Comparison of ENCODE assay signal across 8 cellular contexts in the genomic region with DNA sequence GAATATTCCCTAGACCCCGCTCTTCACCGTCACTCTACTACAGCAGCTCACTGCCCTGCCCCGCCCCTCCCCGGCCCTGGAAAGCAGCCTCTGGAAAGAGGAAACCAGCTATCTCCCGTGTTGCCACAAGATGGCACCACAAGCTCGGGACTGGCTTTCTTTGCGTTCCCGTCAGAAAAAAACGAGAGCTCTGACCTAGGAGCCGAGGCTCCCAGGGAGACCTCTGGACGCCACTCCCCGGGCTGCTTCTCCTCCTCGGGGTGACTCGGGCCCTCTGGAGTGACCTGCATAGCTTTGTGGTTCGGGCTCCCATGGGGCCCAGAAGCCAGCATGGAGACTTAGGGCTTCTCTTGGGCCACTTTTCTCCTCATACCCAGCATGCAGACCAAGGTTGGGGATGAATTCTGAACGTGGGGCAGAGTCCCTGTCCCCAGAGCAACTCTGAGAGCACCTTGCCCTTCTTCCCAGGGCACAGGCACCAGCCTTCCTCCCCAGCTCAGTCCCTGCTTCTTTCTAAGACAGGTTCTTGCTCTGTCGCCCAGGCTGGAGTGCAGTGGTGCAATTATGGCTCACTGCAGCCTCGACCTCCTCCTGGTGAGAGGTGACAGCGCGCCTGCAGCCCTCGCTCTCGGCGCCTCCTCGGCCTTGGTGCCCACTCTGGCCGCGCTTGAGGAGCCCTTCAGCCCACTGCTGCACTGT. TPM values are rescaled to one million over a fixed set of nuclear protein-coding genes. Genes with fewer than 3 reads are reported as not detected.
DNase-seq lines count a peak whose midpoint lies in the region; ATAC-seq, FAIRE-seq and TF ChIP-seq lines count a peak whose summit lies in the region.

No MANE protein-coding gene starts in this region.

- H2AFZ ChIP-seq in HepG2 (ENCODE audit: low read length), result peak overlapping the region; percentile 96

- CTCF ChIA-PET in HEK293 (lab: Yijun Ruan, JAX) (interaction anchor here (0.5 to 13.4 kb wide), 49 partner anchors 9 to 797 kb away, joined by 3 to 276 read pairs (median 3); a partner anchor contains a TSS), HepG2 (lab: Yijun Ruan, JAX; ENCODE audit: low intra/inter-chr PET ratio, low total read pairs) (interaction anchor here (0.7 to 2.1 kb wide), 2 partner anchors 64 to 67 kb away, joined by 3 to 19 read pairs; no protein-coding TSS in a partner anchor)

- H3K79me2 ChIP-seq in HepG2 (ENCODE audit: insufficient read depth, low read length), result no peaks in the 10 kb centered on the region

- no peaks in the 10 kb centered on the region for H3K9me3 ChIP-seq in BE2C
- H3K9me3 ChIP-seq in HEK293 (ENCODE audit: control insufficient read depth, insufficient read depth, low read depth, low read length), result no peaks in the 10 kb centered on the region
- no peaks in the 10 kb centered on the region for H3K9me3 ChIP-seq in HepG2 (ENCODE audit: low read length)

- no peak for TF ChIP-seq POLR2A in HepG2 (IDR thresholded peaks at IDR 0.05; ENCODE audit: insufficient read depth in 1 of 2, low read depth in 2 of 2, low read length in 2 of 2)

- TF ChIP-seq EP300 in HepG2 (IDR thresholded peaks at IDR 0.05; ENCODE audit: low read depth in 2 of 2, low read length in 2 of 2) (no peak), HepG2 (CRISPR knock-in tag; IDR thresholded peaks at IDR 0.05; ENCODE audit: borderline replicate concordance) (no peak)

- no peaks in the 10 kb centered on the region for H3K36me3 ChIP-seq in BE2C
- no peaks in the 10 kb centered on the region for H3K36me3 ChIP-seq in HEK293 (ENCODE audit: control insufficient read depth in 2 of 2, insufficient read depth in 1 of 2, low read length in 2 of 2)
- H3K36me3 ChIP-seq in HepG2 (replicated peaks in 1 of 2; ENCODE audit: control insufficient read depth in 1 of 2, insufficient read depth in 2 of 2, low read length in 2 of 2), result no peaks in the 10 kb centered on the region

- in situ Hi-C loops in HepG2 (cut with HindIII; ENCODE audit: extremely low pct_ligation_motif_present, low pct_unique_long_range_greater_than_20kb), result no loop called here

- H3K27me3 ChIP-seq in BE2C (no peaks in the 10 kb centered on the region), HepG2 (ENCODE audit: control insufficient read depth in 1 of 2, insufficient read depth in 2 of 2, low read length in 2 of 2) (no peaks in the 10 kb centered on the region)

- FAIRE-seq in HepG2 (lab: Jason Lieb, UNC), result peak; percentile 86

- 58% methylated on average over 14 of the region's 26 CpGs for WGBS in HepG2 (ENCODE audit: low lambda C conversion rate)

- ATAC-seq in HepG2 (peak; percentile 96), HG02973 (IDR thresholded peaks at IDR 0.05; ENCODE audit: unreplicated experiment) (no peak)

- POLR2A ChIA-PET in HEK293 (lab: Yijun Ruan, JAX), result interaction anchor here (0.6 to 1.3 kb wide), 5 partner anchors 10 to 1717 kb away, joined by 3 to 5 read pairs (median 4); a partner anchor contains a TSS
- POLR2A ChIA-PET in HepG2 (lab: Yijun Ruan, JAX), result interaction anchor here (0.9 to 1.1 kb wide), 3 partner anchors 21 to 64 kb away, joined by 3 to 6 read pairs (median 5); a partner anchor contains a TSS

- H3K27ac ChIP-seq in HEK293 (ENCODE audit: extremely low read depth, low read depth, low read length) (no peak overlapping the region), HepG2 (ENCODE audit: extremely low read length, insufficient read depth, low read length) (no peak overlapping the region)

- DNase-seq in BE2C (peak; percentile 91), NCI-H510A treated with DMSO at 0.1 percent for 48 hours (lab: John Stamatoyannopoulos, UW) (peak; percentile 65), choroid plexus epithelial cell (ENCODE audit: low read depth) (peak; percentile 88), HepG2 (ENCODE audit: low spot score) (peak; percentile 79)
- DNase-seq in activated CD4-positive, alpha-beta T cell treated with anti-CD3 and anti-CD28 coated beads for 48 hours, result peak; percentile 89
- peak; percentile 79 for DNase-seq in stimulated activated CD4-positive, alpha-beta T cell treated with anti-CD3 and anti-CD28 coated beads, Interleukin-4, amount 100 ng/mL, for 1 hour

- intact Hi-C loops in HepG2 (cut with micrococcal nuclease; ENCODE audit: unreplicated experiment), result no loop called here

- peak; percentile 94 for TF ChIP-seq CTCF in BE2C (IDR thresholded peaks at IDR 0.05; ENCODE audit: low read depth, low read length)
- TF ChIP-seq CTCF in HEK293 (tag by site-specific recombination; IDR thresholded peaks at IDR 0.05), result peak; percentile 95
- TF ChIP-seq CTCF in choroid plexus epithelial cell (conservative IDR thresholded peaks at IDR 0.05; ENCODE audit: low read depth, low read length), result peak; percentile 93
- peak; percentile 97 for TF ChIP-seq CTCF in HepG2 (CRISPR knock-in tag; IDR thresholded peaks at IDR 0.05)

- H3K4me1 ChIP-seq in BE2C (no peaks in the 10 kb centered on the region), HEK293 (ENCODE audit: control insufficient read depth, insufficient read depth, low read length) (no peaks in the 10 kb centered on the region; the same call in 1 of the 2 replicates), HepG2 (ENCODE audit: insufficient read depth, low read length) (no peaks in the 10 kb centered on the region)

- H4K20me1 ChIP-seq in HepG2 (ENCODE audit: insufficient read depth, low read length), result no peaks in the 10 kb centered on the region

- no TSS peak for BruUV-seq in HepG2 (replicated peaks; lab: Mats Ljungman, UMichigan)

- H3K4me3 ChIP-seq in BE2C (ENCODE audit: low read depth, low read length) (peak overlapping the region; percentile 41), HEK293 (ENCODE audit: low read depth, low read length) (no peak overlapping the region), choroid plexus epithelial cell (ENCODE audit: low read depth, low read length) (peak overlapping the region; percentile 24), HepG2 (replicated peaks in 1 of 3; ENCODE audit: insufficient read depth in 1 of 3, low read depth in 2 of 3, low read length in 3 of 3) (peak overlapping the region; percentile 36 to 68 (median 44); a peak in 5 of 6 replicates)

- peak; percentile 91 for TF ChIP-seq RAD21 in HepG2 (CRISPR knock-in tag; IDR thresholded peaks at IDR 0.05)

- H3K4me2 ChIP-seq in HepG2 (ENCODE audit: low read depth, low read length), result peak overlapping the region; percentile 93

- H3K9ac ChIP-seq in HepG2 (ENCODE audit: insufficient read depth, low read depth, low read length), result peak overlapping the region; percentile 47

RNA-seq across cellular contexts. Expression of a gene that starts 19.0 kb away (rescaled TPM):
- 41.5 TPM for polyA plus RNA-seq in BE2C (2012; ENCODE audit: insufficient read depth, insufficient read length, low read depth)
- total RNA-seq in HepG2 (2016; rRNA removed; fragmentation: Illumina TruSeq; extraction: Trizol), result 2.7 and 3.7 TPM in 2 replicates
- 1.0 and 1.5 TPM in 2 replicates for total RNA-seq in HepG2 (2016; cell fraction: cytosol; rRNA removed; fragmentation: Illumina TruSeq; extraction: Trizol; ENCODE audit: low read depth)
- 2.2 and 4.1 TPM in 2 replicates for total RNA-seq in HepG2 (2016; cell fraction: insoluble cytoplasmic fraction; rRNA removed; fragmentation: Illumina TruSeq; extraction: Trizol)
- 2.5 TPM in 2 replicates for total RNA-seq in HepG2 (2016; cell fraction: membrane; rRNA removed; fragmentation: Illumina TruSeq; extraction: Trizol)
- 2.7 and 3.7 TPM in 2 replicates for total RNA-seq in HepG2 (2016; cell fraction: nucleus; rRNA removed; fragmentation: Illumina TruSeq; extraction: Trizol)
- polyA plus RNA-seq in HepG2 (2011; rRNA removed), result 3.5 TPM in 2 replicates
- 2.4 and 3.4 TPM in 2 replicates for polyA plus RNA-seq in HepG2 (2011; cell fraction: cytosol; rRNA removed)
- polyA plus RNA-seq in HepG2 (2011; cell fraction: nucleus; rRNA removed), result 4.3 and 5.5 TPM in 2 replicates
- 1.7 and 2.1 TPM in 2 replicates for polyA plus RNA-seq in HepG2 (2012)
- polyA plus RNA-seq in HepG2 (2016; cell fraction: cytosol; fragmentation: Illumina TruSeq; extraction: Trizol; ENCODE audit: low read depth), result 0.77 and 1.3 TPM in 2 replicates
- 1.5 and 1.6 TPM in 2 replicates for polyA plus RNA-seq in HepG2 (2016; cell fraction: insoluble cytoplasmic fraction; fragmentation: Illumina TruSeq; extraction: Trizol; ENCODE audit: low read depth)
- 1.4 and 1.5 TPM in 2 replicates for polyA plus RNA-seq in HepG2 (2016; cell fraction: membrane; fragmentation: Illumina TruSeq; extraction: Trizol; ENCODE audit: low read depth)
- 5.6 and 5.8 TPM in 2 replicates for polyA plus RNA-seq in HepG2 (2016; cell fraction: nucleus; fragmentation: Illumina TruSeq; extraction: Trizol; ENCODE audit: insufficient read depth, low read depth)
- 4.1 and 6.9 TPM in 2 replicates for polyA minus RNA-seq in HepG2 (2011; rRNA and poly(A)+ RNA removed; ENCODE audit: low replicate concordance)
- polyA minus RNA-seq in HepG2 (2011; cell fraction: cytosol; rRNA and poly(A)+ RNA removed), result 1.6 and 1.8 TPM in 2 replicates
- 1.9 and 2.9 TPM in 2 replicates for polyA minus RNA-seq in HepG2 (2011; cell fraction: nucleus; rRNA and poly(A)+ RNA removed)

RNA-seq across cellular contexts. Expression of a gene that starts 21.4 kb away (rescaled TPM):
- polyA plus RNA-seq in BE2C (2012; ENCODE audit: insufficient read depth, insufficient read length, low read depth), result 54.6 TPM
- total RNA-seq in HepG2 (2016; rRNA removed; fragmentation: Illumina TruSeq; extraction: Trizol), result 2.9 and 3.9 TPM in 2 replicates
- total RNA-seq in HepG2 (2016; cell fraction: cytosol; rRNA removed; fragmentation: Illumina TruSeq; extraction: Trizol; ENCODE audit: low read depth), result 1.4 and 1.8 TPM in 2 replicates
- 3.0 and 4.3 TPM in 2 replicates for total RNA-seq in HepG2 (2016; cell fraction: insoluble cytoplasmic fraction; rRNA removed; fragmentation: Illumina TruSeq; extraction: Trizol)
- 2.4 and 2.6 TPM in 2 replicates for total RNA-seq in HepG2 (2016; cell fraction: membrane; rRNA removed; fragmentation: Illumina TruSeq; extraction: Trizol)
- 5.4 and 6.2 TPM in 2 replicates for total RNA-seq in HepG2 (2016; cell fraction: nucleus; rRNA removed; fragmentation: Illumina TruSeq; extraction: Trizol)
- 2.9 and 3.9 TPM in 2 replicates for polyA plus RNA-seq in HepG2 (2011; rRNA removed)
- 1.5 and 2.7 TPM in 2 replicates for polyA plus RNA-seq in HepG2 (2011; cell fraction: cytosol; rRNA removed)
- 16.7 and 19.0 TPM in 2 replicates for polyA plus RNA-seq in HepG2 (2011; cell fraction: nucleus; rRNA removed)
- polyA plus RNA-seq in HepG2 (2012), result 8.7 and 10.3 TPM in 2 replicates
- 1.5 and 1.7 TPM in 2 replicates for polyA plus RNA-seq in HepG2 (2016; cell fraction: cytosol; fragmentation: Illumina TruSeq; extraction: Trizol; ENCODE audit: low read depth)
- 6.6 and 9.3 TPM in 2 replicates for polyA plus RNA-seq in HepG2 (2016; cell fraction: insoluble cytoplasmic fraction; fragmentation: Illumina TruSeq; extraction: Trizol; ENCODE audit: low read depth)
- 3.4 and 4.2 TPM in 2 replicates for polyA plus RNA-seq in HepG2 (2016; cell fraction: membrane; fragmentation: Illumina TruSeq; extraction: Trizol; ENCODE audit: low read depth)
- polyA plus RNA-seq in HepG2 (2016; cell fraction: nucleus; fragmentation: Illumina TruSeq; extraction: Trizol; ENCODE audit: insufficient read depth, low read depth), result 18.1 and 20.7 TPM in 2 replicates
- 11.9 and 16.2 TPM in 2 replicates for polyA minus RNA-seq in HepG2 (2011; rRNA and poly(A)+ RNA removed; ENCODE audit: low replicate concordance)
- polyA minus RNA-seq in HepG2 (2011; cell fraction: cytosol; rRNA and poly(A)+ RNA removed), result 6.8 and 10.8 TPM in 2 replicates
- polyA minus RNA-seq in HepG2 (2011; cell fraction: nucleus; rRNA and poly(A)+ RNA removed), result 8.4 and 9.9 TPM in 2 replicates

RNA-seq across cellular contexts. Expression of a gene that starts 46.9 kb away (rescaled TPM):
- 42.5 TPM for polyA plus RNA-seq in BE2C (2012; ENCODE audit: insufficient read depth, insufficient read length, low read depth)
- 0.51 TPM in 1 of 2 replicates, not detected in the other for total RNA-seq in HepG2 (2016; rRNA removed; fragmentation: Illumina TruSeq; extraction: Trizol)
- total RNA-seq in HepG2 (2016; cell fraction: cytosol; rRNA removed; fragmentation: Illumina TruSeq; extraction: Trizol; ENCODE audit: low read depth), result 0.10 TPM in 1 of 2 replicates, not detected in the other
- total RNA-seq in HepG2 (2016; cell fraction: insoluble cytoplasmic fraction; rRNA removed; fragmentation: Illumina TruSeq; extraction: Trizol), result 0.30 and 0.40 TPM in 2 replicates
- 0.46 and 0.69 TPM in 2 replicates for total RNA-seq in HepG2 (2016; cell fraction: membrane; rRNA removed; fragmentation: Illumina TruSeq; extraction: Trizol)
- total RNA-seq in HepG2 (2016; cell fraction: nucleus; rRNA removed; fragmentation: Illumina TruSeq; extraction: Trizol), result 0.47 TPM in 1 of 2 replicates, not detected in the other
- polyA plus RNA-seq in HepG2 (2011; rRNA removed), result 0.16 and 1.3 TPM in 2 replicates
- polyA plus RNA-seq in HepG2 (2011; cell fraction: cytosol; rRNA removed), result 0.58 and 0.69 TPM in 2 replicates
- 0.35 and 0.80 TPM in 2 replicates for polyA plus RNA-seq in HepG2 (2011; cell fraction: nucleus; rRNA removed)
- polyA plus RNA-seq in HepG2 (2012), result not detected in 2 replicates
- polyA plus RNA-seq in HepG2 (2016; cell fraction: cytosol; fragmentation: Illumina TruSeq; extraction: Trizol; ENCODE audit: low read depth), result 0.31 and 0.33 TPM in 2 replicates
- polyA plus RNA-seq in HepG2 (2016; cell fraction: insoluble cytoplasmic fraction; fragmentation: Illumina TruSeq; extraction: Trizol; ENCODE audit: low read depth), result 0.39 TPM in 1 of 2 replicates, not detected in the other
- 0.41 and 0.76 TPM in 2 replicates for polyA plus RNA-seq in HepG2 (2016; cell fraction: membrane; fragmentation: Illumina TruSeq; extraction: Trizol; ENCODE audit: low read depth)
- 0.92 and 1.1 TPM in 2 replicates for polyA plus RNA-seq in HepG2 (2016; cell fraction: nucleus; fragmentation: Illumina TruSeq; extraction: Trizol; ENCODE audit: insufficient read depth, low read depth)
- polyA minus RNA-seq in HepG2 (2011; rRNA and poly(A)+ RNA removed; ENCODE audit: low replicate concordance), result 0.30 and 1.4 TPM in 2 replicates
- 0.26 TPM in 1 of 2 replicates, not detected in the other for polyA minus RNA-seq in HepG2 (2011; cell fraction: cytosol; rRNA and poly(A)+ RNA removed)
- 0.39 TPM in 1 of 2 replicates, not detected in the other for polyA minus RNA-seq in HepG2 (2011; cell fraction: nucleus; rRNA and poly(A)+ RNA removed)
